ENCODE assay signal across 1 cellular context in the genomic region with DNA sequence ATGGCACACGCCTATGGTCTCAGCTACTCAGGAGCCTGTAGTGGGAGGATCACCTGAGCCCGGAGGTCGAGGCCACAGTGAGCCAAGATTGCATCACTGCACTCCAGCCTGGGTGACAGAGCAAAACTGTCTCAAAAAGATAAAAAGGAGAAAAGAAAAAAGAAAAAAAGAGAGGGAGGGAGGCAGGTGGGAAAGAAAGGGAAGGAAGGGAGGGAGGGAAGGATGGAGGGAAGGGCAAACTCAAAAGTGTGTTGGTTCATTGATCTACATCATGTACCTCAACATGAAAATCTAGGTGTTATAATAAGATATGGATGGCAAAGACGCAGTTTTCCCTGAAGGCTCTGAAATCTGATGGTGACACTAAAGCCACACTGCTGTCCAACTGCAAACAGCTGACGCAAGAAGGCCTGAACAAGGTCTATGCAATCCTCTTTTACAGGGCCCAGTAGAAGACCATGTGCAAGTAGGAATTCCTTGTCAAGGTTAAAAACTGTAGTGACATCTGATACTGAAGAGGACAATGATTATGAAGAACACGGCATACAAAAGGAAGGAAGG.
TF ChIP-seq lines count a peak whose summit lies in the region.

No MANE protein-coding gene starts in this region.

TF ChIP-seq in K562, 482 proteins besides CTCF, POLR2A, EP300 and RAD21 (continued from another document and continues in another):
- TF ChIP-seq, protein P1, sequence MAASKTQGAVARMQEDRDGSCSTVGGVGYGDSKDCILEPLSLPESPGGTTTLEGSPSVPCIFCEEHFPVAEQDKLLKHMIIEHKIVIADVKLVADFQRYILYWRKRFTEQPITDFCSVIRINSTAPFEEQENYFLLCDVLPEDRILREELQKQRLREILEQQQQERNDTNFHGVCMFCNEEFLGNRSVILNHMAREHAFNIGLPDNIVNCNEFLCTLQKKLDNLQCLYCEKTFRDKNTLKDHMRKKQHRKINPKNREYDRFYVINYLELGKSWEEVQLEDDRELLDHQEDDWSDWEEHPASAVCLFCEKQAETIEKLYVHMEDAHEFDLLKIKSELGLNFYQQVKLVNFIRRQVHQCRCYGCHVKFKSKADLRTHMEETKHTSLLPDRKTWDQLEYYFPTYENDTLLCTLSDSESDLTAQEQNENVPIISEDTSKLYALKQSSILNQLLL (CRISPR knock-in tag; IDR thresholded peaks at IDR 0.05; ENCODE audit: borderline replicate concordance) = no peak
- TF ChIP-seq ZZZ3 (IDR thresholded peaks at IDR 0.05) (no peak), HLTF (IDR thresholded peaks at IDR 0.05) (no peak), SP1 (CRISPR knock-in tag; IDR thresholded peaks at IDR 0.05) (no peak), ZNF253 (CRISPR knock-in tag; conservative IDR thresholded peaks at IDR 0.05) (no peak), HOXB6 (CRISPR knock-in tag; IDR thresholded peaks at IDR 0.05; ENCODE audit: borderline replicate concordance) (no peak), NR1H2 (CRISPR knock-in tag; IDR thresholded peaks at IDR 0.05) (no peak), CEBPG (CRISPR knock-in tag; IDR thresholded peaks at IDR 0.05) (peak; percentile 89), CEBPG (tag; conservative IDR thresholded peaks at IDR 0.05 in 1 of 2, IDR thresholded peaks at IDR 0.05 in 1 of 2) (peak; percentile 94 to 97), SAFB (IDR thresholded peaks at IDR 0.05; ENCODE audit: borderline replicate concordance, low read depth, low read length) (no peak), ATF1 (CRISPR knock-in tag; IDR thresholded peaks at IDR 0.05) (no peak), ATF1 (tag; IDR thresholded peaks at IDR 0.05) (peak; percentile 60), CC2D1A (IDR thresholded peaks at IDR 0.05) (no peak), EHMT2 (IDR thresholded peaks at IDR 0.05) (peak; percentile 50), ZNF408 (CRISPR knock-in tag; IDR thresholded peaks at IDR 0.05; ENCODE audit: low read depth) (no peak), GABPB2 (CRISPR knock-in tag; conservative IDR thresholded peaks at IDR 0.05) (no peak), NR2F6 (CRISPR knock-in tag; IDR thresholded peaks at IDR 0.05) (no peak), KLF6 (CRISPR knock-in tag; IDR thresholded peaks at IDR 0.05; ENCODE audit: borderline replicate concordance) (no peak; the same call in 1 of the 2 replicates), HCFC1 (IDR thresholded peaks at IDR 0.05; ENCODE audit: low read depth, low read length) (no peak), MXI1 (IDR thresholded peaks at IDR 0.05; ENCODE audit: low read depth, low read length) (no peak), FOXP1 (CRISPR knock-in tag; IDR thresholded peaks at IDR 0.05) (no peak), CBX5 (IDR thresholded peaks at IDR 0.05; ENCODE audit: borderline replicate concordance, low read depth) (no peak), ARID2 (IDR thresholded peaks at IDR 0.05) (no peak), ZNF57 (CRISPR knock-in tag; IDR thresholded peaks at IDR 0.05) (no peak), ZNF140 (CRISPR knock-in tag; IDR thresholded peaks at IDR 0.05) (no peak), ZNF311 (CRISPR knock-in tag; IDR thresholded peaks at IDR 0.05) (no peak), TCF7L2 (IDR thresholded peaks at IDR 0.05; ENCODE audit: low read depth, low read length) (no peak), POU5F1 (IDR thresholded peaks at IDR 0.05; ENCODE audit: borderline replicate concordance, low read depth, low read length, partially characterized antibody) (no peak), CXXC5 (CRISPR knock-in tag; IDR thresholded peaks at IDR 0.05) (peak; percentile 79)
- TF ChIP-seq, protein P2, sequence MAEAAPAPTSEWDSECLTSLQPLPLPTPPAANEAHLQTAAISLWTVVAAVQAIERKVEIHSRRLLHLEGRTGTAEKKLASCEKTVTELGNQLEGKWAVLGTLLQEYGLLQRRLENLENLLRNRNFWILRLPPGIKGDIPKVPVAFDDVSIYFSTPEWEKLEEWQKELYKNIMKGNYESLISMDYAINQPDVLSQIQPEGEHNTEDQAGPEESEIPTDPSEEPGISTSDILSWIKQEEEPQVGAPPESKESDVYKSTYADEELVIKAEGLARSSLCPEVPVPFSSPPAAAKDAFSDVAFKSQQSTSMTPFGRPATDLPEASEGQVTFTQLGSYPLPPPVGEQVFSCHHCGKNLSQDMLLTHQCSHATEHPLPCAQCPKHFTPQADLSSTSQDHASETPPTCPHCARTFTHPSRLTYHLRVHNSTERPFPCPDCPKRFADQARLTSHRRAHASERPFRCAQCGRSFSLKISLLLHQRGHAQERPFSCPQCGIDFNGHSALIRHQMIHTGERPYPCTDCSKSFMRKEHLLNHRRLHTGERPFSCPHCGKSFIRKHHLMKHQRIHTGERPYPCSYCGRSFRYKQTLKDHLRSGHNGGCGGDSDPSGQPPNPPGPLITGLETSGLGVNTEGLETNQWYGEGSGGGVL (CRISPR knock-in tag; IDR thresholded peaks at IDR 0.05) = no peak
- TF ChIP-seq, protein P3, sequence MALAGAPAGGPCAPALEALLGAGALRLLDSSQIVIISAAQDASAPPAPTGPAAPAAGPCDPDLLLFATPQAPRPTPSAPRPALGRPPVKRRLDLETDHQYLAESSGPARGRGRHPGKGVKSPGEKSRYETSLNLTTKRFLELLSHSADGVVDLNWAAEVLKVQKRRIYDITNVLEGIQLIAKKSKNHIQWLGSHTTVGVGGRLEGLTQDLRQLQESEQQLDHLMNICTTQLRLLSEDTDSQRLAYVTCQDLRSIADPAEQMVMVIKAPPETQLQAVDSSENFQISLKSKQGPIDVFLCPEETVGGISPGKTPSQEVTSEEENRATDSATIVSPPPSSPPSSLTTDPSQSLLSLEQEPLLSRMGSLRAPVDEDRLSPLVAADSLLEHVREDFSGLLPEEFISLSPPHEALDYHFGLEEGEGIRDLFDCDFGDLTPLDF (CRISPR knock-in tag; IDR thresholded peaks at IDR 0.05) = no peak
- TF ChIP-seq, protein P4, sequence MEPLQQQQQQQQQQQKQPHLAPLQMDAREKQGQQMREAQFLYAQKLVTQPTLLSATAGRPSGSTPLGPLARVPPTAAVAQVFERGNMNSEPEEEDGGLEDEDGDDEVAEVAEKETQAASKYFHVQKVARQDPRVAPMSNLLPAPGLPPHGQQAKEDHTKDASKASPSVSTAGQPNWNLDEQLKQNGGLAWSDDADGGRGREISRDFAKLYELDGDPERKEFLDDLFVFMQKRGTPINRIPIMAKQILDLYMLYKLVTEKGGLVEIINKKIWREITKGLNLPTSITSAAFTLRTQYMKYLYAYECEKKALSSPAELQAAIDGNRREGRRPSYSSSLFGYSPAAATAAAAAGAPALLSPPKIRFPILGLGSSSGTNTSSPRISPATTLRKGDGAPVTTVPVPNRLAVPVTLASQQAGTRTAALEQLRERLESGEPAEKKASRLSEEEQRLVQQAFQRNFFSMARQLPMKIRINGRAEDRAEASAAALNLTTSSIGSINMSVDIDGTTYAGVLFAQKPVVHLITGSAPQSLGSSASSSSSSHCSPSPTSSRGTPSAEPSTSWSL (CRISPR knock-in tag; IDR thresholded peaks at IDR 0.05; ENCODE audit: borderline replicate concordance) = no peak
- TF ChIP-seq, protein P5, sequence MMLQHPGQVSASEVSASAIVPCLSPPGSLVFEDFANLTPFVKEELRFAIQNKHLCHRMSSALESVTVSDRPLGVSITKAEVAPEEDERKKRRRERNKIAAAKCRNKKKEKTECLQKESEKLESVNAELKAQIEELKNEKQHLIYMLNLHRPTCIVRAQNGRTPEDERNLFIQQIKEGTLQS (IDR thresholded peaks at IDR 0.05) = peak; percentile 99
- TF ChIP-seq, protein P5 (CRISPR knock-in tag; conservative IDR thresholded peaks at IDR 0.05) = 0 out of 2 replicates have a peak, but pooled peaks have one; percentile 42
- TF ChIP-seq, protein P6, sequence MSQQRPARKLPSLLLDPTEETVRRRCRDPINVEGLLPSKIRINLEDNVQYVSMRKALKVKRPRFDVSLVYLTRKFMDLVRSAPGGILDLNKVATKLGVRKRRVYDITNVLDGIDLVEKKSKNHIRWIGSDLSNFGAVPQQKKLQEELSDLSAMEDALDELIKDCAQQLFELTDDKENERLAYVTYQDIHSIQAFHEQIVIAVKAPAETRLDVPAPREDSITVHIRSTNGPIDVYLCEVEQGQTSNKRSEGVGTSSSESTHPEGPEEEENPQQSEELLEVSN (IDR thresholded peaks at IDR 0.05; ENCODE audit: borderline replicate concordance in 1 of 2, extremely low read depth in 1 of 2, insufficient read depth in 1 of 2, insufficient read length in 1 of 2, low read depth in 1 of 2, low read length in 1 of 2, poor library complexity in 1 of 2, severe bottlenecking in 1 of 2) = no peak
- TF ChIP-seq, protein P7, sequence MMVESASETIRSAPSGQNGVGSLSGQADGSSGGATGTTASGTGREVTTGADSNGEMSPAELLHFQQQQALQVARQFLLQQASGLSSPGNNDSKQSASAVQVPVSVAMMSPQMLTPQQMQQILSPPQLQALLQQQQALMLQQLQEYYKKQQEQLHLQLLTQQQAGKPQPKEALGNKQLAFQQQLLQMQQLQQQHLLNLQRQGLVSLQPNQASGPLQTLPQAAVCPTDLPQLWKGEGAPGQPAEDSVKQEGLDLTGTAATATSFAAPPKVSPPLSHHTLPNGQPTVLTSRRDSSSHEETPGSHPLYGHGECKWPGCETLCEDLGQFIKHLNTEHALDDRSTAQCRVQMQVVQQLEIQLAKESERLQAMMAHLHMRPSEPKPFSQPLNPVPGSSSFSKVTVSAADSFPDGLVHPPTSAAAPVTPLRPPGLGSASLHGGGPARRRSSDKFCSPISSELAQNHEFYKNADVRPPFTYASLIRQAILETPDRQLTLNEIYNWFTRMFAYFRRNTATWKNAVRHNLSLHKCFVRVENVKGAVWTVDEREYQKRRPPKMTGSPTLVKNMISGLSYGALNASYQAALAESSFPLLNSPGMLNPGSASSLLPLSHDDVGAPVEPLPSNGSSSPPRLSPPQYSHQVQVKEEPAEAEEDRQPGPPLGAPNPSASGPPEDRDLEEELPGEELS (CRISPR knock-in tag; IDR thresholded peaks at IDR 0.05; ENCODE audit: borderline replicate concordance) = no peak
- TF ChIP-seq, protein P8, sequence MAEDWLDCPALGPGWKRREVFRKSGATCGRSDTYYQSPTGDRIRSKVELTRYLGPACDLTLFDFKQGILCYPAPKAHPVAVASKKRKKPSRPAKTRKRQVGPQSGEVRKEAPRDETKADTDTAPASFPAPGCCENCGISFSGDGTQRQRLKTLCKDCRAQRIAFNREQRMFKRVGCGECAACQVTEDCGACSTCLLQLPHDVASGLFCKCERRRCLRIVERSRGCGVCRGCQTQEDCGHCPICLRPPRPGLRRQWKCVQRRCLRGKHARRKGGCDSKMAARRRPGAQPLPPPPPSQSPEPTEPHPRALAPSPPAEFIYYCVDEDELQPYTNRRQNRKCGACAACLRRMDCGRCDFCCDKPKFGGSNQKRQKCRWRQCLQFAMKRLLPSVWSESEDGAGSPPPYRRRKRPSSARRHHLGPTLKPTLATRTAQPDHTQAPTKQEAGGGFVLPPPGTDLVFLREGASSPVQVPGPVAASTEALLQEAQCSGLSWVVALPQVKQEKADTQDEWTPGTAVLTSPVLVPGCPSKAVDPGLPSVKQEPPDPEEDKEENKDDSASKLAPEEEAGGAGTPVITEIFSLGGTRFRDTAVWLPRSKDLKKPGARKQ (CRISPR knock-in tag; IDR thresholded peaks at IDR 0.05) = no peak
- TF ChIP-seq, protein P9, sequence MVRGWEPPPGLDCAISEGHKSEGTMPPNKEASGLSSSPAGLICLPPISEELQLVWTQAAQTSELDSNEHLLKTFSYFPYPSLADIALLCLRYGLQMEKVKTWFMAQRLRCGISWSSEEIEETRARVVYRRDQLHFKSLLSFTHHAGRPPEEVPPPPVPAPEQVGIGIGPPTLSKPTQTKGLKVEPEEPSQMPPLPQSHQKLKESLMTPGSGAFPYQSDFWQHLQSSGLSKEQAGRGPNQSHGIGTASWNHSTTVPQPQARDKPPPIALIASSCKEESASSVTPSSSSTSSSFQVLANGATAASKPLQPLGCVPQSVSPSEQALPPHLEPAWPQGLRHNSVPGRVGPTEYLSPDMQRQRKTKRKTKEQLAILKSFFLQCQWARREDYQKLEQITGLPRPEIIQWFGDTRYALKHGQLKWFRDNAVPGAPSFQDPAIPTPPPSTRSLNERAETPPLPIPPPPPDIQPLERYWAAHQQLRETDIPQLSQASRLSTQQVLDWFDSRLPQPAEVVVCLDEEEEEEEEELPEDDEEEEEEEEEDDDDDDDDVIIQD (CRISPR knock-in tag; IDR thresholded peaks at IDR 0.05) = no peak
- TF ChIP-seq, protein P10, sequence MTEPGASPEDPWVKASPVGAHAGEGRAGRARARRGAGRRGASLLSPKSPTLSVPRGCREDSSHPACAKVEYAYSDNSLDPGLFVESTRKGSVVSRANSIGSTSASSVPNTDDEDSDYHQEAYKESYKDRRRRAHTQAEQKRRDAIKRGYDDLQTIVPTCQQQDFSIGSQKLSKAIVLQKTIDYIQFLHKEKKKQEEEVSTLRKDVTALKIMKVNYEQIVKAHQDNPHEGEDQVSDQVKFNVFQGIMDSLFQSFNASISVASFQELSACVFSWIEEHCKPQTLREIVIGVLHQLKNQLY (CRISPR knock-in tag; conservative IDR thresholded peaks at IDR 0.05) = no peak
- TF ChIP-seq, protein P11, sequence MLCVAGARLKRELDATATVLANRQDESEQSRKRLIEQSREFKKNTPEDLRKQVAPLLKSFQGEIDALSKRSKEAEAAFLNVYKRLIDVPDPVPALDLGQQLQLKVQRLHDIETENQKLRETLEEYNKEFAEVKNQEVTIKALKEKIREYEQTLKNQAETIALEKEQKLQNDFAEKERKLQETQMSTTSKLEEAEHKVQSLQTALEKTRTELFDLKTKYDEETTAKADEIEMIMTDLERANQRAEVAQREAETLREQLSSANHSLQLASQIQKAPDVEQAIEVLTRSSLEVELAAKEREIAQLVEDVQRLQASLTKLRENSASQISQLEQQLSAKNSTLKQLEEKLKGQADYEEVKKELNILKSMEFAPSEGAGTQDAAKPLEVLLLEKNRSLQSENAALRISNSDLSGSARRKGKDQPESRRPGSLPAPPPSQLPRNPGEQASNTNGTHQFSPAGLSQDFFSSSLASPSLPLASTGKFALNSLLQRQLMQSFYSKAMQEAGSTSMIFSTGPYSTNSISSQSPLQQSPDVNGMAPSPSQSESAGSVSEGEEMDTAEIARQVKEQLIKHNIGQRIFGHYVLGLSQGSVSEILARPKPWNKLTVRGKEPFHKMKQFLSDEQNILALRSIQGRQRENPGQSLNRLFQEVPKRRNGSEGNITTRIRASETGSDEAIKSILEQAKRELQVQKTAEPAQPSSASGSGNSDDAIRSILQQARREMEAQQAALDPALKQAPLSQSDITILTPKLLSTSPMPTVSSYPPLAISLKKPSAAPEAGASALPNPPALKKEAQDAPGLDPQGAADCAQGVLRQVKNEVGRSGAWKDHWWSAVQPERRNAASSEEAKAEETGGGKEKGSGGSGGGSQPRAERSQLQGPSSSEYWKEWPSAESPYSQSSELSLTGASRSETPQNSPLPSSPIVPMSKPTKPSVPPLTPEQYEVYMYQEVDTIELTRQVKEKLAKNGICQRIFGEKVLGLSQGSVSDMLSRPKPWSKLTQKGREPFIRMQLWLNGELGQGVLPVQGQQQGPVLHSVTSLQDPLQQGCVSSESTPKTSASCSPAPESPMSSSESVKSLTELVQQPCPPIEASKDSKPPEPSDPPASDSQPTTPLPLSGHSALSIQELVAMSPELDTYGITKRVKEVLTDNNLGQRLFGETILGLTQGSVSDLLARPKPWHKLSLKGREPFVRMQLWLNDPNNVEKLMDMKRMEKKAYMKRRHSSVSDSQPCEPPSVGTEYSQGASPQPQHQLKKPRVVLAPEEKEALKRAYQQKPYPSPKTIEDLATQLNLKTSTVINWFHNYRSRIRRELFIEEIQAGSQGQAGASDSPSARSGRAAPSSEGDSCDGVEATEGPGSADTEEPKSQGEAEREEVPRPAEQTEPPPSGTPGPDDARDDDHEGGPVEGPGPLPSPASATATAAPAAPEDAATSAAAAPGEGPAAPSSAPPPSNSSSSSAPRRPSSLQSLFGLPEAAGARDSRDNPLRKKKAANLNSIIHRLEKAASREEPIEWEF (CRISPR knock-in tag; IDR thresholded peaks at IDR 0.05) = no peak
